1 cellular context compared by ENCODE assay signal in the genomic region with DNA sequence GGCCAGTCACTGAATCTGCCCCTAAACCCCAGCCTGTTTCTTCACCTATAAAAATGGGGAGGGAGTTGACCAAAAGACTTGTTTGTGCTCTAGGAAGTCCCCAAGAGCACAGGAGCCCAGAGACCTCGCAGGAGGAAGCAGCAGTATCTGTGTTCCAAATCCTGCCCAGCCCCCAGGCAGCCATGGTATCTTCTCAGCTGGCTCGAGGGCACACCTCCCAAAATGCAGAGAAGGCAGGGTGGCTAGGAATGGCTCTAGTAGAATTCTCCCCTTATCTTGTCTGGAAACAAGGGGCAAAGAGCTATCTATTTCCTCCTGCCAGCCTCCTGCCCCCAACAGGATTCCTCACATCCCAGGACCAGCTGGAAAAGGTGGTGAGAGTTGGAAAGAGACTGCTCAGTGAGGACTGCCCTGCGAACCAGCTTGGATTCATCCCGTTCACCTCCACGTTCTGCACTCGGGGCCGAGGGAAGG.
A peak's percentile ranks its signal among the peaks of the same experiment; 100 is the strongest.
TF ChIP-seq lines count a peak whose summit lies in the region.

No MANE protein-coding gene starts in this region.

TF ChIP-seq in K562, 482 proteins besides CTCF, POLR2A, EP300 and RAD21 (continues in another document):
- TF ChIP-seq THAP7 (CRISPR knock-in tag; IDR thresholded peaks at IDR 0.05) = no peak
- TF ChIP-seq, protein P1, sequence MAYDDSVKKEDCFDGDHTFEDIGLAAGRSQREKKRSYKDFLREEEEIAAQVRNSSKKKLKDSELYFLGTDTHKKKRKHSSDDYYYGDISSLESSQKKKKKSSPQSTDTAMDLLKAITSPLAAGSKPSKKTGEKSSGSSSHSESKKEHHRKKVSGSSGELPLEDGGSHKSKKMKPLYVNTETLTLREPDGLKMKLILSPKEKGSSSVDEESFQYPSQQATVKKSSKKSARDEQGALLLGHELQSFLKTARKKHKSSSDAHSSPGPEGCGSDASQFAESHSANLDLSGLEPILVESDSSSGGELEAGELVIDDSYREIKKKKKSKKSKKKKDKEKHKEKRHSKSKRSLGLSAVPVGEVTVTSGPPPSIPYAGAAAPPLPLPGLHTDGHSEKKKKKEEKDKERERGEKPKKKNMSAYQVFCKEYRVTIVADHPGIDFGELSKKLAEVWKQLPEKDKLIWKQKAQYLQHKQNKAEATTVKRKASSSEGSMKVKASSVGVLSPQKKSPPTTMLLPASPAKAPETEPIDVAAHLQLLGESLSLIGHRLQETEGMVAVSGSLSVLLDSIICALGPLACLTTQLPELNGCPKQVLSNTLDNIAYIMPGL (CRISPR knock-in tag; IDR thresholded peaks at IDR 0.05) = no peak
- TF ChIP-seq, protein P2, sequence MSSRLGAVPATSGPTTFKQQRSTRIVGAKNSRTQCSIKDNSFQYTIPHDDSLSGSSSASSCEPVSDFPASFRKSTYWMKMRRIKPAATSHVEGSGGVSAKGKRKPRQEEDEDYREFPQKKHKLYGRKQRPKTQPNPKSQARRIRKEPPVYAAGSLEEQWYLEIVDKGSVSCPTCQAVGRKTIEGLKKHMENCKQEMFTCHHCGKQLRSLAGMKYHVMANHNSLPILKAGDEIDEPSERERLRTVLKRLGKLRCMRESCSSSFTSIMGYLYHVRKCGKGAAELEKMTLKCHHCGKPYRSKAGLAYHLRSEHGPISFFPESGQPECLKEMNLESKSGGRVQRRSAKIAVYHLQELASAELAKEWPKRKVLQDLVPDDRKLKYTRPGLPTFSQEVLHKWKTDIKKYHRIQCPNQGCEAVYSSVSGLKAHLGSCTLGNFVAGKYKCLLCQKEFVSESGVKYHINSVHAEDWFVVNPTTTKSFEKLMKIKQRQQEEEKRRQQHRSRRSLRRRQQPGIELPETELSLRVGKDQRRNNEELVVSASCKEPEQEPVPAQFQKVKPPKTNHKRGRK (tag; IDR thresholded peaks at IDR 0.05) = no peak
- peak; percentile 40; the same call in 1 of the 2 replicates for TF ChIP-seq ZNF655 (CRISPR knock-in tag; IDR thresholded peaks at IDR 0.05)
- TF ChIP-seq NR2C1 (IDR thresholded peaks at IDR 0.05) = no peak
- no peak for TF ChIP-seq NR2C1 (tag; IDR thresholded peaks at IDR 0.05)
- TF ChIP-seq CUX1 (CRISPR knock-in tag; IDR thresholded peaks at IDR 0.05) = 0 out of 2 replicates have a peak, but pooled peaks have one; percentile 5
- TF ChIP-seq ZNF239 (CRISPR knock-in tag; IDR thresholded peaks at IDR 0.05) = no peak
- no peak for TF ChIP-seq ID3 (CRISPR knock-in tag; IDR thresholded peaks at IDR 0.05)
- 0 out of 2 replicates have a peak, but pooled peaks have one; percentile 37 for TF ChIP-seq ID3 (tag; IDR thresholded peaks at IDR 0.05)
- TF ChIP-seq GABPA (tag; conservative IDR thresholded peaks at IDR 0.05; ENCODE audit: low read depth) = no peak
- peak; percentile 48 for TF ChIP-seq ZNF592 (IDR thresholded peaks at IDR 0.05)
- TF ChIP-seq ZNF184 (CRISPR knock-in tag; IDR thresholded peaks at IDR 0.05) = no peak
- TF ChIP-seq ZKSCAN3 (CRISPR knock-in tag; IDR thresholded peaks at IDR 0.05) = no peak
- TF ChIP-seq GATAD2A (IDR thresholded peaks at IDR 0.05) = no peak
- no peak for TF ChIP-seq RBM17 (IDR thresholded peaks at IDR 0.05; ENCODE audit: borderline replicate concordance, low read depth, low read length)
- no peak for TF ChIP-seq ZNF431 (CRISPR knock-in tag; IDR thresholded peaks at IDR 0.05)
- no peak for TF ChIP-seq PTTG1 (tag; IDR thresholded peaks at IDR 0.05; ENCODE audit: low read depth)
- TF ChIP-seq, protein P3, sequence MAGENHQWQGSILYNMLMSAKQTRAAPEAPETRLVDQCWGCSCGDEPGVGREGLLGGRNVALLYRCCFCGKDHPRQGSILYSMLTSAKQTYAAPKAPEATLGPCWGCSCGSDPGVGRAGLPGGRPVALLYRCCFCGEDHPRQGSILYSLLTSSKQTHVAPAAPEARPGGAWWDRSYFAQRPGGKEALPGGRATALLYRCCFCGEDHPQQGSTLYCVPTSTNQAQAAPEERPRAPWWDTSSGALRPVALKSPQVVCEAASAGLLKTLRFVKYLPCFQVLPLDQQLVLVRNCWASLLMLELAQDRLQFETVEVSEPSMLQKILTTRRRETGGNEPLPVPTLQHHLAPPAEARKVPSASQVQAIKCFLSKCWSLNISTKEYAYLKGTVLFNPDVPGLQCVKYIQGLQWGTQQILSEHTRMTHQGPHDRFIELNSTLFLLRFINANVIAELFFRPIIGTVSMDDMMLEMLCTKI (IDR thresholded peaks at IDR 0.05; ENCODE audit: partially characterized antibody) = no peak
- TF ChIP-seq L3MBTL2 (IDR thresholded peaks at IDR 0.05) = no peak
- TF ChIP-seq, protein P4, sequence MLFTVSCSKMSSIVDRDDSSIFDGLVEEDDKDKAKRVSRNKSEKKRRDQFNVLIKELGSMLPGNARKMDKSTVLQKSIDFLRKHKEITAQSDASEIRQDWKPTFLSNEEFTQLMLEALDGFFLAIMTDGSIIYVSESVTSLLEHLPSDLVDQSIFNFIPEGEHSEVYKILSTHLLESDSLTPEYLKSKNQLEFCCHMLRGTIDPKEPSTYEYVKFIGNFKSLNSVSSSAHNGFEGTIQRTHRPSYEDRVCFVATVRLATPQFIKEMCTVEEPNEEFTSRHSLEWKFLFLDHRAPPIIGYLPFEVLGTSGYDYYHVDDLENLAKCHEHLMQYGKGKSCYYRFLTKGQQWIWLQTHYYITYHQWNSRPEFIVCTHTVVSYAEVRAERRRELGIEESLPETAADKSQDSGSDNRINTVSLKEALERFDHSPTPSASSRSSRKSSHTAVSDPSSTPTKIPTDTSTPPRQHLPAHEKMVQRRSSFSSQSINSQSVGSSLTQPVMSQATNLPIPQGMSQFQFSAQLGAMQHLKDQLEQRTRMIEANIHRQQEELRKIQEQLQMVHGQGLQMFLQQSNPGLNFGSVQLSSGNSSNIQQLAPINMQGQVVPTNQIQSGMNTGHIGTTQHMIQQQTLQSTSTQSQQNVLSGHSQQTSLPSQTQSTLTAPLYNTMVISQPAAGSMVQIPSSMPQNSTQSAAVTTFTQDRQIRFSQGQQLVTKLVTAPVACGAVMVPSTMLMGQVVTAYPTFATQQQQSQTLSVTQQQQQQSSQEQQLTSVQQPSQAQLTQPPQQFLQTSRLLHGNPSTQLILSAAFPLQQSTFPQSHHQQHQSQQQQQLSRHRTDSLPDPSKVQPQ (CRISPR knock-in tag; IDR thresholded peaks at IDR 0.05; ENCODE audit: borderline replicate concordance) = no peak
- peak; percentile 15; the same call in 1 of the 2 replicates for TF ChIP-seq NCOR1 (IDR thresholded peaks at IDR 0.05)
- TF ChIP-seq FOXK2 (conservative IDR thresholded peaks at IDR 0.05 in 1 of 2, IDR thresholded peaks at IDR 0.05 in 1 of 2; ENCODE audit: low read depth in 2 of 2) = no peak
- TF ChIP-seq, protein P5, sequence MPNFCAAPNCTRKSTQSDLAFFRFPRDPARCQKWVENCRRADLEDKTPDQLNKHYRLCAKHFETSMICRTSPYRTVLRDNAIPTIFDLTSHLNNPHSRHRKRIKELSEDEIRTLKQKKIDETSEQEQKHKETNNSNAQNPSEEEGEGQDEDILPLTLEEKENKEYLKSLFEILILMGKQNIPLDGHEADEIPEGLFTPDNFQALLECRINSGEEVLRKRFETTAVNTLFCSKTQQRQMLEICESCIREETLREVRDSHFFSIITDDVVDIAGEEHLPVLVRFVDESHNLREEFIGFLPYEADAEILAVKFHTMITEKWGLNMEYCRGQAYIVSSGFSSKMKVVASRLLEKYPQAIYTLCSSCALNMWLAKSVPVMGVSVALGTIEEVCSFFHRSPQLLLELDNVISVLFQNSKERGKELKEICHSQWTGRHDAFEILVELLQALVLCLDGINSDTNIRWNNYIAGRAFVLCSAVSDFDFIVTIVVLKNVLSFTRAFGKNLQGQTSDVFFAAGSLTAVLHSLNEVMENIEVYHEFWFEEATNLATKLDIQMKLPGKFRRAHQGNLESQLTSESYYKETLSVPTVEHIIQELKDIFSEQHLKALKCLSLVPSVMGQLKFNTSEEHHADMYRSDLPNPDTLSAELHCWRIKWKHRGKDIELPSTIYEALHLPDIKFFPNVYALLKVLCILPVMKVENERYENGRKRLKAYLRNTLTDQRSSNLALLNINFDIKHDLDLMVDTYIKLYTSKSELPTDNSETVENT (CRISPR knock-in tag; IDR thresholded peaks at IDR 0.05) = no peak
- TF ChIP-seq SMC3 (conservative IDR thresholded peaks at IDR 0.05; ENCODE audit: insufficient read depth, low read depth, low read length) = no peak
- TF ChIP-seq TCF7L2 (IDR thresholded peaks at IDR 0.05; ENCODE audit: low read depth, low read length) = no peak
- TF ChIP-seq PML (IDR thresholded peaks at IDR 0.05; ENCODE audit: low read length) = no peak
- TF ChIP-seq KLF10 (CRISPR knock-in tag; IDR thresholded peaks at IDR 0.05) = 0 out of 2 replicates have a peak, but pooled peaks have one; percentile 59
- TF ChIP-seq ZNF79 (CRISPR knock-in tag; IDR thresholded peaks at IDR 0.05; ENCODE audit: low read depth) = no peak
- TF ChIP-seq JUN (IDR thresholded peaks at IDR 0.05; ENCODE audit: borderline replicate concordance, low read depth, low read length) = no peak
- TF ChIP-seq JUN (CRISPR knock-in tag; IDR thresholded peaks at IDR 0.05; ENCODE audit: borderline replicate concordance) = no peak
